ENCODE assay signal across 17 cellular contexts in the genomic region with DNA sequence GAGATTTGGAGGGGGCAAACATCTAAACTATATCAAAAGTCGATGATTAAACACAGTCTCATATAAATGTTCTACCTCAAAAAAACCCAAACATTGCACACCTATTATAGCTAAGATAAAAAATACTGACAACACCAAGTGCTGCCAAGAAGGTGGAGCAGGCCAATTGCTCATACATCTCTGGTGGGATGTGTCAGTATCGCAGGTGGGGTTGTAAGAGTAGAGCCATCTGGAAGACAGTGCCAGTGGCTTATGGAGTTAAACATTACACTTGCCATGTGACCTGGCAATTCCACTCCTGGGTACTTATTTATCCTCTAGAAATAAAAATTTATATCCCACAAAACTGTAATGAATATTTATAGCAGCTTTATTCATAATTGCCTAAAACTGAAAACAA.
DNase-seq lines count a peak whose midpoint lies in the region; ATAC-seq, FAIRE-seq and TF ChIP-seq lines count a peak whose summit lies in the region.
"Had no signal": no experiment of that assay in that cellular context is flagged by ENCODE, and none has a peak within 500 bp of the region (broad histone marks: within the 10 kb centered on the region; RNA-seq: fewer than 3 reads in every experiment).

No MANE protein-coding gene starts in this region.

- H4K20me1 ChIP-seq in HepG2 (ENCODE audit: insufficient read depth, low read length) = no peaks in the 10 kb centered on the region
- no peaks in the 10 kb centered on the region for H4K20me1 ChIP-seq in PC-3 (ENCODE audit: low read length)

- H3K36me3 ChIP-seq in HepG2 (replicated peaks in 1 of 2; ENCODE audit: control insufficient read depth in 1 of 2, insufficient read depth in 2 of 2, low read length in 2 of 2) (no peaks in the 10 kb centered on the region), right lobe of liver (no peaks in the 10 kb centered on the region), PC-3 (ENCODE audit: low read depth, low read length) (no peaks in the 10 kb centered on the region), kidney epithelial cell (ENCODE audit: control insufficient read depth, insufficient read depth, low read length) (no peaks in the 10 kb centered on the region), aorta (ENCODE audit: control insufficient read depth in 1 of 2, insufficient read depth in 2 of 2, low read length in 1 of 2) (no peaks in the 10 kb centered on the region)
- H3K36me3 ChIP-seq: BE2C had no signal

- no peak for FAIRE-seq in HepG2 (lab: Jason Lieb, UNC)
- FAIRE-seq in GM12892 (lab: Jason Lieb, UNC) = no peak
- FAIRE-seq: H1, HTR-8/SVneo had no signal

- no peaks in the 10 kb centered on the region for H3F3A ChIP-seq in PC-3 (ENCODE audit: low read length, unreplicated experiment)

- WGBS in HepG2 (ENCODE audit: low lambda C conversion rate) = 97% methylated on average over 2 of the region's 2 CpGs
- 79% methylated on average over 2 of the region's 2 CpGs for WGBS in right lobe of liver (ENCODE audit: insufficient coverage, low coverage, low lambda C conversion rate, missing lambda C conversion rate)
- WGBS in aorta, 2 donors = 93 to 95% methylated on average over 2 of the region's 2 CpGs

- intact Hi-C loops in HepG2 (cut with micrococcal nuclease; ENCODE audit: unreplicated experiment) (no loop called here), right lobe of liver (cut with DNase I) (no loop called here), PC-3 (cut with micrococcal nuclease) (no loop called here), aorta (cut with DNase I) (loop anchor here in 1 of 2 donors (10.0 kb wide), 1 partner anchor 305 kb away; no protein-coding TSS in a partner anchor)

- H3K27ac ChIP-seq in HepG2 (ENCODE audit: extremely low read length, insufficient read depth, low read length) (no peak overlapping the region), right lobe of liver (no peak overlapping the region), PC-3 (ENCODE audit: low read length) (no peak overlapping the region), aorta (ENCODE audit: low read depth in 1 of 2, low read length in 2 of 2) (no peak overlapping the region)

- ATAC-seq in HepG2 (no peak), right lobe of liver (no peak), PC-3 (no peak; the same call in 1 of the 2 replicates), aorta (ENCODE audit: low FRiP score) (no peak), GM18498 (IDR thresholded peaks at IDR 0.05; ENCODE audit: unreplicated experiment) (no peak)

- no peak overlapping the region for H2AFZ ChIP-seq in HepG2 (ENCODE audit: low read length)
- no peak overlapping the region for H2AFZ ChIP-seq in PC-3 (ENCODE audit: low read length)

- H3K4me1 ChIP-seq in HepG2 (ENCODE audit: insufficient read depth, low read length) = peaks cover 85% of the 10 kb centered on the region
- no peaks in the 10 kb centered on the region for H3K4me1 ChIP-seq in right lobe of liver
- H3K4me1 ChIP-seq in PC-3 (ENCODE audit: insufficient read depth, low read length) = peaks cover 21% of the 10 kb centered on the region
- H3K4me1 ChIP-seq in aorta (ENCODE audit: control insufficient read depth in 1 of 2, insufficient read depth in 2 of 2, low read length in 2 of 2) = no peaks in the 10 kb centered on the region
- H3K4me1 ChIP-seq: BE2C had no signal

- no peak for TF ChIP-seq CTCF in HepG2 (CRISPR knock-in tag; IDR thresholded peaks at IDR 0.05)
- TF ChIP-seq CTCF in right lobe of liver (IDR thresholded peaks at IDR 0.05) = no peak
- no peak for TF ChIP-seq CTCF in PC-3 (conservative IDR thresholded peaks at IDR 0.05; ENCODE audit: low read depth, low read length)
- TF ChIP-seq CTCF in kidney epithelial cell (IDR thresholded peaks at IDR 0.05; ENCODE audit: insufficient read depth, low read length, poor library complexity, severe bottlenecking) = no peak

- H3K9me3 ChIP-seq in HepG2 (ENCODE audit: low read length) (no peaks in the 10 kb centered on the region), right lobe of liver (no peaks in the 10 kb centered on the region), PC-3 (ENCODE audit: low read length) (no peaks in the 10 kb centered on the region), aorta (ENCODE audit: control insufficient read depth, low read length) (no peaks in the 10 kb centered on the region)
- H3K9me3 ChIP-seq: BE2C had no signal

- BruUV-seq in HepG2 (replicated peaks; lab: Mats Ljungman, UMichigan) (no TSS peak), PC-3 (replicated peaks; lab: Mats Ljungman, UMichigan) (no TSS peak)

- TF ChIP-seq POLR2A in HepG2 (IDR thresholded peaks at IDR 0.05; ENCODE audit: insufficient read depth in 1 of 2, low read depth in 2 of 2, low read length in 2 of 2) (no peak), right lobe of liver (IDR thresholded peaks at IDR 0.05) (no peak), GM12892 (IDR thresholded peaks at IDR 0.05; ENCODE audit: low read depth, low read length) (no peak)

- H3K79me2 ChIP-seq in HepG2 (ENCODE audit: insufficient read depth, low read length) (no peaks in the 10 kb centered on the region), PC-3 (ENCODE audit: low read length) (no peaks in the 10 kb centered on the region)

- H3K9me2 ChIP-seq in PC-3 (replicated peaks; ENCODE audit: low read length) = no peaks in the 10 kb centered on the region

- no peak overlapping the region for H3K4me3 ChIP-seq in HepG2 (replicated peaks in 1 of 3; ENCODE audit: insufficient read depth in 1 of 3, low read depth in 2 of 3, low read length in 3 of 3)
- no peak overlapping the region for H3K4me3 ChIP-seq in right lobe of liver
- H3K4me3 ChIP-seq in PC-3 (ENCODE audit: low read length) = no peak overlapping the region
- no peak overlapping the region for H3K4me3 ChIP-seq in kidney epithelial cell (ENCODE audit: low read depth, low read length)
- H3K4me3 ChIP-seq in aorta (ENCODE audit: low read length in 2 of 2) = no peak overlapping the region

- CTCF ChIA-PET in HepG2 (lab: Yijun Ruan, JAX; ENCODE audit: low intra/inter-chr PET ratio, low total read pairs) = no interaction called here
- CTCF ChIA-PET in PC-3 (lab: Charles Lee) = no interaction called here

- DNase-seq in HepG2 (ENCODE audit: low spot score) (no peak), right lobe of liver (no peak), PC-3 (peak; percentile 47), kidney epithelial cell (ENCODE audit: low read depth) (peak; percentile 37), superior temporal gyrus (ENCODE audit: extremely low spot score) (no peak), aorta (no peak), GM12892 (ENCODE audit: insufficient read length) (no peak)
- DNase-seq: 8988T; BE2C; CD4-positive, alpha-beta memory T cell; DMS153; DMS79; GDM1; H9 had no signal

- in situ Hi-C loops in HepG2 (cut with HindIII; ENCODE audit: extremely low pct_ligation_motif_present, low pct_unique_long_range_greater_than_20kb) = no loop called here

- TF ChIP-seq EP300 in HepG2 (IDR thresholded peaks at IDR 0.05; ENCODE audit: low read depth in 2 of 2, low read length in 2 of 2) (no peak), HepG2 (CRISPR knock-in tag; IDR thresholded peaks at IDR 0.05; ENCODE audit: borderline replicate concordance) (no peak)

- H3K9ac ChIP-seq in HepG2 (ENCODE audit: insufficient read depth, low read depth, low read length) (no peak overlapping the region), PC-3 (ENCODE audit: low read length) (no peak overlapping the region)

- H3K4me2 ChIP-seq in HepG2 (ENCODE audit: low read depth, low read length) = no peak overlapping the region
- H3K4me2 ChIP-seq in PC-3 (ENCODE audit: low read length) = no peak overlapping the region

- TF ChIP-seq RAD21 in HepG2 (CRISPR knock-in tag; IDR thresholded peaks at IDR 0.05) = no peak

- H3K27me3 ChIP-seq in HepG2 (ENCODE audit: control insufficient read depth in 1 of 2, insufficient read depth in 2 of 2, low read length in 2 of 2) = no peaks in the 10 kb centered on the region
- H3K27me3 ChIP-seq in right lobe of liver = no peaks in the 10 kb centered on the region
- no peaks in the 10 kb centered on the region for H3K27me3 ChIP-seq in PC-3 (ENCODE audit: low read length)
- H3K27me3 ChIP-seq in kidney epithelial cell (ENCODE audit: control insufficient read depth, insufficient read depth, low read length) = no peaks in the 10 kb centered on the region
- H3K27me3 ChIP-seq in aorta (ENCODE audit: control insufficient read depth in 1 of 2, insufficient read depth in 2 of 2, low read length in 1 of 2) = no peaks in the 10 kb centered on the region
- H3K27me3 ChIP-seq: BE2C had no signal

- POLR2A ChIA-PET in HepG2 (lab: Yijun Ruan, JAX) (no interaction called here), PC-3 (lab: Charles Lee; ENCODE audit: unreplicated experiment) (no interaction called here)

TF ChIP-seq in HepG2, 621 proteins besides CTCF, POLR2A, EP300 and RAD21:
- peak; percentile 53; the same call in 1 of the 2 replicates for TF ChIP-seq ZNF7 (CRISPR knock-in tag; IDR thresholded peaks at IDR 0.05)
- no peak for TF ChIP-seq NBN (conservative IDR thresholded peaks at IDR 0.05)
- no peak for TF ChIP-seq NONO (IDR thresholded peaks at IDR 0.05)
- TF ChIP-seq NONO (CRISPR knock-in tag; conservative IDR thresholded peaks at IDR 0.05) = no peak
- TF ChIP-seq FOXA1 (IDR thresholded peaks at IDR 0.05) = no peak
- TF ChIP-seq FOXA1 (CRISPR knock-in tag; IDR thresholded peaks at IDR 0.05) = no peak

Comparison
In these comparisons a context has a peak if more than half of its experiments do, and no peak if none do; other contexts are left out.
1. DNase-seq: peak in PC-3 (single experiment) and kidney epithelial cell (single experiment); none in HepG2 (single experiment), right lobe of liver (0 of 3), superior temporal gyrus (single experiment), aorta (0 of 2) and GM12892 (single experiment).